Comparison of ENCODE assay signal across 8 cellular contexts in genomic region chr6:140319209-140319608, GRCh38.
DNase-seq lines count a peak whose midpoint lies in the region; ATAC-seq lines count a peak whose summit lies in the region.

No MANE protein-coding gene starts in this region.

- H4K91ac ChIP-seq in mesenchymal stem cell (ENCODE audit: low read length), result no peak overlapping the region

- no peak overlapping the region for H3K14ac ChIP-seq in mesenchymal stem cell (ENCODE audit: low read length in 2 of 2)

- no peak overlapping the region for H3K4ac ChIP-seq in mesenchymal stem cell (ENCODE audit: low read depth in 1 of 2, low read length in 2 of 2)

- H2BK15ac ChIP-seq in mesenchymal stem cell (ENCODE audit: low read depth, poor library complexity, severe bottlenecking), result no peak overlapping the region

- H3K9me3 ChIP-seq in SJSA1 (replicated peaks) (no peaks in the 10 kb centered on the region), mesenchymal stem cell (ENCODE audit: control insufficient read depth, low read length) (no peaks in the 10 kb centered on the region)

- H3K27ac ChIP-seq in SJSA1 (peak overlapping the region; percentile 44), mesenchymal stem cell (ENCODE audit: low read length, poor library complexity, severe bottlenecking) (no peak overlapping the region)

- H3K79me1 ChIP-seq in mesenchymal stem cell (replicated peaks; ENCODE audit: low read length, poor library complexity, severe bottlenecking), result no peaks in the 10 kb centered on the region

- no peak overlapping the region for H3K4me2 ChIP-seq in mesenchymal stem cell (ENCODE audit: low read length, poor library complexity, severe bottlenecking)

- no peak overlapping the region for H2BK12ac ChIP-seq in mesenchymal stem cell (ENCODE audit: low read length in 2 of 2)

- WGBS in mesenchymal stem cell, result no CpG with 5 or more reads among the region's 2 CpGs

- no peak overlapping the region for H4K8ac ChIP-seq in mesenchymal stem cell (ENCODE audit: low read length)

- ATAC-seq in GM18508 (IDR thresholded peaks at IDR 0.05; ENCODE audit: insufficient read depth, unreplicated experiment), result peak; percentile 90
- ATAC-seq in HG02623 (IDR thresholded peaks at IDR 0.05; ENCODE audit: unreplicated experiment), result peak; percentile 64

- no peak overlapping the region for H2BK120ac ChIP-seq in mesenchymal stem cell (ENCODE audit: low read depth, low read length)

- no peak overlapping the region for H2BK5ac ChIP-seq in mesenchymal stem cell (ENCODE audit: low read depth, low read length, poor library complexity, severe bottlenecking)

- H3K4me3 ChIP-seq in SJSA1 (peak overlapping the region; percentile 3; the same call in 1 of the 2 replicates), mesenchymal stem cell (ENCODE audit: insufficient read depth in 1 of 2, low read depth in 1 of 2, low read length in 2 of 2) (peak overlapping the region in 1 of 2 experiments; percentile 45)

- H3K4me1 ChIP-seq in SJSA1 (replicated peaks), result peaks cover 27% of the 10 kb centered on the region
- H3K4me1 ChIP-seq in mesenchymal stem cell (ENCODE audit: control insufficient read depth, insufficient read depth, low read depth, low read length), result no peaks in the 10 kb centered on the region

- H3K9ac ChIP-seq in mesenchymal stem cell (ENCODE audit: low read length), result peak overlapping the region; percentile 74

- H3K27me3 ChIP-seq in SJSA1 (replicated peaks) (no peaks in the 10 kb centered on the region), mesenchymal stem cell (ENCODE audit: control insufficient read depth in 1 of 2, insufficient read depth in 1 of 2, low read length in 2 of 2) (no peaks in the 10 kb centered on the region)

- no peak overlapping the region for H3K18ac ChIP-seq in mesenchymal stem cell (ENCODE audit: low read depth in 1 of 2, low read length in 2 of 2)

- no peak overlapping the region for H2AK5ac ChIP-seq in mesenchymal stem cell (ENCODE audit: low read length, severe bottlenecking)

- H3K36me3 ChIP-seq in SJSA1, result no peaks in the 10 kb centered on the region
- no peaks in the 10 kb centered on the region for H3K36me3 ChIP-seq in mesenchymal stem cell (ENCODE audit: control insufficient read depth in 1 of 2, insufficient read depth in 2 of 2, low read depth in 1 of 2, low read length in 2 of 2)

- H3K23ac ChIP-seq in mesenchymal stem cell (ENCODE audit: low read length in 2 of 2), result no peak overlapping the region

- H2AFZ ChIP-seq in mesenchymal stem cell (ENCODE audit: low read depth, low read length), result no peak overlapping the region

- peak in 1 of 2 experiments; percentile 63 for DNase-seq in SJSA1 (ENCODE audit: low read depth in 1 of 2, low spot score in 2 of 2)
- DNase-seq in mesenchymal stem cell, result peak; percentile 82
- DNase-seq in NCI-H1048 (lab: John Stamatoyannopoulos, UW), result no peak
- no peak for DNase-seq in activated gamma-delta T cell (lab: John Stamatoyannopoulos, UW)
- DNase-seq in epidermal melanocyte (ENCODE audit: insufficient read length, low spot score), result no peak
- DNase-seq in inferior parietal cortex (ENCODE audit: extremely low spot score), result no peak
